8 cellular contexts compared by ENCODE assay signal in the genomic region with DNA sequence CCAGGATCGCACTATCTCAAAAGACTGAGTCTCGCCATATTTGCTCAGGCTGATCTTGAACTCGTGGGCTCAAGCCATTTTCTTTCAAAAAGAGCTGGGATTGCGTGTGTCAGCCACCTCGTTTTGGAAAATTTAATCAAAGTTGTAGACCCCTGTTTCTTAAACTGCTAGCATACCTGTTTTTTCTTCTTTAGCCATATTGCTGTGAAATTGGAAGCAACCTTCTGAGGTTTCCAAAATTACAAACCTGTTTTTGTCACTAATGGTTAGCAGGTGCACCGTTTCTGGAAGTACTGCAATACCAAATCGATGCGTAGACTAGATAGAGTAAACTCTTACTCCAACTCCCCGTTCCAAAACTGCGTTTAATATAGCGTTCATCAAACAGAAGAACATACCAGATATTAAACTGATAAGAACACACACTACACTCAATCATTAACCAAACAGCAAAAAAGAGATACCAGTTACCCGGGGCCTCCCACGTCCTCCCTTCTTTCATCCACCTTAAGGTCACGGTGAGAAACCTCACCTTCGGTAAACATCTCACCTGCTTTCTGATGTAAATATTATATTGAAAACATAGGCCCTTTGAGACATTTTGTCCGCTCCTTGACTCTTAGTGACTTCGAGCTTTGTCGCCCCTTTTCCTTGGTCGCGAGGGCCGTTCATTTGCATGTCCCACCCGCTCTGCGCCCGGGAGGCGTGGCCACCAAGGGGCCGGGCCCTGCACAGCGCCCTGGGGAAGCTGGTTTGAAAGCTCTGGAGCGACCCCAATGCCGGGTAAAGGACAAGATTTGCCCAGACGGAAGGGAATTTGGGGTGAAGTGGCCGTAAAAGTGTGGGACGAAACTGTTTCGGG. TPM values are rescaled to one million over a fixed set of nuclear protein-coding genes. Genes with fewer than 3 reads are reported as not detected.
DNase-seq lines count a peak whose midpoint lies in the region; ATAC-seq and TF ChIP-seq lines count a peak whose summit lies in the region.

Gene RNU2-63P (minus strand): TSS at position 462 of the 862 bp plus-strand sequence.

- DNase-seq in C1 segment of cervical spinal cord (lab: John Stamatoyannopoulos, UW) = peak in 13 of 14 donors; percentile 20 to 89 (median 72)
- DNase-seq in NOMO-1 treated with DMSO at 0.1 percent for 48 hours (lab: John Stamatoyannopoulos, UW; ENCODE audit: unreplicated experiment) = peak; percentile 79
- DNase-seq in activated CD8-positive, alpha-beta memory T cell treated with anti-CD3 and anti-CD28 coated beads, Interleukin-2, amount 50 U/mL, for 48 hours = peak; percentile 92
- peak; percentile 90 to 93 for DNase-seq in erythroblast (lab: John Stamatoyannopoulos, UW)
- DNase-seq in mucosa of gallbladder (ENCODE audit: low spot score) = peak; percentile 62
- peak; percentile 67 for DNase-seq in stimulated activated CD8-positive, alpha-beta memory T cell treated with anti-CD3 and anti-CD28 coated beads, Interleukin-4, amount 100 ng/mL, for 24 hours (ENCODE audit: low read depth)

- ATAC-seq in GM19397 (IDR thresholded peaks at IDR 0.05; ENCODE audit: unreplicated experiment) (peak; percentile 87), HG03571 (IDR thresholded peaks at IDR 0.05; ENCODE audit: unreplicated experiment) (peak; percentile 87)

- TF ChIP-seq POLR2A in erythroblast (IDR thresholded peaks at IDR 0.05; ENCODE audit: low read length) = peak; percentile 100

RNA-seq across cellular contexts. Expression of gene RNU2-63P, which starts in this region (rescaled TPM):
- not detected for total RNA-seq in mucosa of gallbladder

Comparison
In these comparisons a context has a peak if more than half of its experiments do, and no peak if none do; other contexts are left out.
1. Peak in every context shown above with its lines: DNase-seq and ATAC-seq.
2. Peak in DNase-seq in mucosa of gallbladder; RNA of the gene not detected or under 1 TPM.